9 cellular contexts compared by ENCODE assay signal in the genomic region with DNA sequence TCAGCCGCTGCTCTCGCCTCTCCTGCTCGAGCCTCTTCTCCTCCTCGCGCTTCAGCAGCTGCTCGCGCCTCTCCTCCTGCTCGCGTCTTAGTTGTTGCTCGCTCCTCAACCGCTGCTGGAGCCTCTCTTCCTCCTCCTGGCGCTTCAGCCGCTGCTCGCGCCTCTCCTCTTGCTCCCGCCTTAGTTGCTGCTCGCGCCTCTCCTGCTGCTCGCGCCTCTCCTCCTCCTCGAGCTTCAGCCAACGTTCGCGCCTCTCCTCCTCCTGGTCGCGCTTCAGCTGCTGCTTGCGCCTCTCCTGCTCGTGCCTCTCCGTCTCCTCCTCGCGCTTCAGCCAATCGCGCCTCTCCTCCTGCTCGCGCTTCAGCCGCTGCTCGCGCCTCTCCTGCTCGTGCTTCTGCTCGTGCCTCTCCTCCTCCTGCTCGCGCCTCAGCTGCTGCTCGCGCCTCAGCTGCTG. TPM values are rescaled to one million over a fixed set of nuclear protein-coding genes. Genes with fewer than 3 reads are reported as not detected.
DNase-seq lines count a peak whose midpoint lies in the region; ATAC-seq and TF ChIP-seq lines count a peak whose summit lies in the region.
"Had no signal": no experiment of that assay in that cellular context is flagged by ENCODE, and none has a peak within 500 bp of the region (broad histone marks: within the 10 kb centered on the region; RNA-seq: fewer than 3 reads in every experiment).

No MANE protein-coding gene starts in this region.

- peaks cover 2% of the 10 kb centered on the region for H3K36me3 Mint-ChIP-seq in activated naive CD8-positive, alpha-beta T cell treated with anti-CD3 and anti-CD28 coated beads, Interleukin-2, amount 50 U/mL, for 24 hours (ENCODE audit: low read depth)

- TF ChIP-seq CTCF in thoracic aorta (IDR thresholded peaks at IDR 0.05): no peak

- peaks cover 8% of the 10 kb centered on the region for H3K27me3 Mint-ChIP-seq in activated naive CD8-positive, alpha-beta T cell treated with anti-CD3 and anti-CD28 coated beads, Interleukin-2, amount 50 U/mL, for 24 hours

- H3K4me1 ChIP-seq in thoracic aorta (ENCODE audit: control insufficient read depth in 1 of 2, low read depth in 2 of 2): peaks cover 29 to 38% of the 10 kb centered on the region in 2 donors

- H3K9me3 Mint-ChIP-seq in activated naive CD8-positive, alpha-beta T cell treated with anti-CD3 and anti-CD28 coated beads, Interleukin-2, amount 50 U/mL, for 24 hours: peaks cover 4% of the 10 kb centered on the region

- H3K4me3 Mint-ChIP-seq in activated naive CD8-positive, alpha-beta T cell treated with anti-CD3 and anti-CD28 coated beads, Interleukin-2, amount 50 U/mL, for 24 hours: no peak overlapping the region
- H3K4me3 Mint-ChIP-seq: nephron had no signal

- ATAC-seq in activated naive CD8-positive, alpha-beta T cell treated with anti-CD3 and anti-CD28 coated beads, Interleukin-2, amount 50 U/mL, for 24 hours: peak; percentile 37
- no peak for ATAC-seq in thoracic aorta (ENCODE audit: insufficient number of reproducible peaks, low FRiP score, low read depth)
- no peak for ATAC-seq in HG03196 (IDR thresholded peaks at IDR 0.05; ENCODE audit: unreplicated experiment)
- ATAC-seq in HG03378 (IDR thresholded peaks at IDR 0.05; ENCODE audit: unreplicated experiment): no peak

- H3K9me3 ChIP-seq in thoracic aorta: no peaks in the 10 kb centered on the region

- no peaks in the 10 kb centered on the region for H3K36me3 ChIP-seq in thoracic aorta

- H3K27me3 ChIP-seq in thoracic aorta (replicated peaks; ENCODE audit: insufficient read depth): peaks cover 4% of the 10 kb centered on the region

- DNase-seq in GF-D8 (lab: John Stamatoyannopoulos, UW) (peak; percentile 31), NCI-H1436 (lab: John Stamatoyannopoulos, UW) (peak; percentile 69), kidney tubule cell (ENCODE audit: low spot score) (peak; percentile 49), thoracic aorta (ENCODE audit: low spot score) (no peak)
- peak; percentile 15 for DNase-seq in activated naive CD8-positive, alpha-beta T cell treated with anti-CD3 and anti-CD28 coated beads, Interleukin-2, amount 50 U/mL, for 24 hours
- DNase-seq in effector CD4-positive, alpha-beta T cell: no peak

- no peaks in the 10 kb centered on the region for H3K4me1 Mint-ChIP-seq in activated naive CD8-positive, alpha-beta T cell treated with anti-CD3 and anti-CD28 coated beads, Interleukin-2, amount 50 U/mL, for 24 hours
- H3K4me1 Mint-ChIP-seq: nephron had no signal

- H3K27ac Mint-ChIP-seq in activated naive CD8-positive, alpha-beta T cell treated with anti-CD3 and anti-CD28 coated beads, Interleukin-2, amount 50 U/mL, for 24 hours: no peak overlapping the region
- H3K27ac Mint-ChIP-seq: nephron had no signal

- no peak overlapping the region for H3K27ac ChIP-seq in thoracic aorta

- H3K4me3 ChIP-seq in thoracic aorta: peak overlapping the region; percentile 77

RNA-seq across cellular contexts. Expression of gene TCHH, which starts 3.7 kb away (rescaled TPM):
- total RNA-seq in thoracic aorta: under 1 TPM; 0.41 to 0.49 TPM

RNA-seq across cellular contexts. Expression of gene TCHHL1, which starts 22.7 kb away (rescaled TPM):
- total RNA-seq in thoracic aorta: not detected

RNA-seq across cellular contexts. Expression of gene RPTN, which starts 47.5 kb away (rescaled TPM):
- total RNA-seq in thoracic aorta: not detected

Comparison
In these comparisons a context has a peak if more than half of its experiments do, and no peak if none do; other contexts are left out.
1. DNase-seq: peak in GF-D8 (single experiment), NCI-H1436 (single experiment), activated naive CD8-positive, alpha-beta T cell treated with anti-CD3 and anti-CD28 coated beads, Interleukin-2, amount 50 U/mL, for 24 hours (single experiment) and kidney tubule cell (single experiment); none in thoracic aorta (single experiment) and effector CD4-positive, alpha-beta T cell (single experiment).